In genomic region chr16:27777527-27777926, GRCh38 we compare ENCODE assay signal across 25 cellular contexts.
DNase-seq lines count a peak whose midpoint lies in the region; ATAC-seq, FAIRE-seq and TF ChIP-seq lines count a peak whose summit lies in the region.
"Had no signal": no experiment of that assay in that cellular context is flagged by ENCODE, and none has a peak within 500 bp of the region (broad histone marks: within the 10 kb centered on the region; RNA-seq: fewer than 3 reads in every experiment).

No MANE protein-coding gene starts in this region.

- H3K27me3 ChIP-seq in heart left ventricle (no peaks in the 10 kb centered on the region), spleen (replicated peaks in 1 of 7) (no peaks in the 10 kb centered on the region), tibial nerve (no peaks in the 10 kb centered on the region)
- H3K27me3 ChIP-seq: BE2C; BLaER1 treated with 17β-estradiol and CSF1 and Interleukin-3, amounts not matched to agents 10 nM and 100 nM had no signal

- TF ChIP-seq EP300 in tibial nerve (IDR thresholded peaks at IDR 0.05), result no peak

- ATAC-seq in Right ventricle myocardium superior (ENCODE audit: poor library complexity), result no peak
- ATAC-seq in heart left ventricle, result no peak
- ATAC-seq: A549, GM12878 had no signal

- H3K36me3 ChIP-seq in heart left ventricle (peaks cover 0 to 38% (median 7%) of the 10 kb centered on the region in 9 donors), kidney (ENCODE audit: control insufficient read depth in 1 of 2, insufficient read depth in 2 of 2, low read length in 2 of 2) (peaks cover 0 to 6% of the 10 kb centered on the region in 2 donors), spleen (peaks cover 0 to 73% (median 10%) of the 10 kb centered on the region in 6 donors), tibial nerve (peaks cover 0 to 69% (median 0%) of the 10 kb centered on the region in 3 donors)
- H3K36me3 ChIP-seq: BE2C, HAP-1 had no signal

- H3K4me1 ChIP-seq in heart left ventricle (no peaks in the 10 kb centered on the region), kidney (ENCODE audit: control insufficient read depth in 1 of 2, insufficient read depth in 1 of 2, low read depth in 1 of 2, low read length in 2 of 2) (no peaks in the 10 kb centered on the region), spleen (no peaks in the 10 kb centered on the region), tibial nerve (peaks cover 0 to 20% (median 0%) of the 10 kb centered on the region in 4 donors)
- H3K4me1 ChIP-seq: A549, BE2C, HAP-1 had no signal

- H3K4me3 ChIP-seq in heart left ventricle (no peak overlapping the region), kidney (ENCODE audit: low read length in 2 of 2) (no peak overlapping the region), spleen (no peak overlapping the region), tibial nerve (no peak overlapping the region)
- H3K4me3 ChIP-seq: A549; BLaER1 treated with 17β-estradiol and CSF1 and Interleukin-3, amounts not matched to agents 10 nM and 100 nM; GM12878; HAP-1 had no signal

- DNase-seq in Right ventricle myocardium superior (peak; percentile 22), heart left ventricle (no peak), kidney (peak; percentile 60), spleen (peak; percentile 50), tibial nerve (ENCODE audit: low spot score in 2 of 2) (no peak), Kasumi-1 (lab: John Stamatoyannopoulos, UW) (no peak)
- DNase-seq: 8988T; ACHN; AML-193; BE2C; CD4-positive, alpha-beta T cell; CD8-positive, alpha-beta memory T cell; DMS 273 treated with DMSO at 0.1 percent for 48 hours; DMS79; EL; GDM1; GOT3; HFFc6 had no signal

- H3K9me3 ChIP-seq in heart left ventricle (no peaks in the 10 kb centered on the region), kidney (ENCODE audit: control insufficient read depth in 1 of 2, low read length in 2 of 2) (no peaks in the 10 kb centered on the region), spleen (no peaks in the 10 kb centered on the region), tibial nerve (no peaks in the 10 kb centered on the region)
- H3K9me3 ChIP-seq: A549; BE2C; BLaER1 treated with 17β-estradiol and CSF1 and Interleukin-3, amounts not matched to agents 10 nM and 100 nM; HAP-1 had no signal

- H3K27ac ChIP-seq in heart left ventricle (no peak overlapping the region), kidney (ENCODE audit: low read depth in 2 of 2, low read length in 2 of 2) (no peak overlapping the region), spleen (no peak overlapping the region), tibial nerve (no peak overlapping the region)
- H3K27ac ChIP-seq: A549; BLaER1 treated with 17β-estradiol and CSF1 and Interleukin-3, amounts not matched to agents 10 nM and 100 nM had no signal

- no peak overlapping the region for H3K9ac ChIP-seq in kidney (ENCODE audit: low read length in 2 of 2)
- H3K9ac ChIP-seq: BLaER1 treated with 17β-estradiol and CSF1 and Interleukin-3, amounts not matched to agents 10 nM and 100 nM had no signal

- no peak for FAIRE-seq in kidney (lab: Jason Lieb, UNC)
- FAIRE-seq: A549, D721Med, GM12878, GM19239, H54 had no signal

- TF ChIP-seq CTCF in heart left ventricle (IDR thresholded peaks at IDR 0.05) (no peak), kidney (IDR thresholded peaks at IDR 0.05; ENCODE audit: borderline replicate concordance, extremely low read depth, insufficient read depth) (no peak), spleen (IDR thresholded peaks at IDR 0.05 in 8 of 11, conservative IDR thresholded peaks at IDR 0.05 in 3 of 11) (no peak), tibial nerve (IDR thresholded peaks at IDR 0.05) (no peak)

- WGBS in heart left ventricle, 4 donors, result 87 to 94% (median 92%) methylated on average over 10 to 13 of the region's 13 CpGs
- 82 to 93% (median 87%) methylated on average over 7 to 13 of the region's 13 CpGs for WGBS in spleen, 5 donors
- 85 to 89% methylated on average over 12 to 13 of the region's 13 CpGs for WGBS in tibial nerve, 2 donors

- TF ChIP-seq POLR2A in heart left ventricle (IDR thresholded peaks at IDR 0.05) (no peak), spleen (IDR thresholded peaks at IDR 0.05) (no peak), tibial nerve (IDR thresholded peaks at IDR 0.05) (no peak)

- intact Hi-C loops in Right ventricle myocardium superior (cut with DNase I) (no loop called here), heart left ventricle (cut with DNase I) (no loop called here), kidney (cut with DNase I) (no loop called here), spleen (cut with DNase I; ENCODE audit: low total_unique reads) (no loop called here)

Comparison
In these comparisons a context has a peak if more than half of its experiments do, and no peak if none do; other contexts are left out.
1. DNase-seq: peak in Right ventricle myocardium superior (single experiment), kidney (single experiment) and spleen (single experiment); none in heart left ventricle (0 of 5), tibial nerve (0 of 2) and Kasumi-1 (0 of 2).